8 cellular contexts compared by ENCODE assay signal in genomic region chr2:74464406-74464805, GRCh38. TPM values are rescaled to one million over a fixed set of nuclear protein-coding genes. Genes with fewer than 3 reads are reported as not detected.
DNase-seq lines count a peak whose midpoint lies in the region; ATAC-seq and TF ChIP-seq lines count a peak whose summit lies in the region.

No MANE protein-coding gene starts in this region.

- DNase-seq in AG10803 (ENCODE audit: low read depth) = no peak
- no peak for DNase-seq in mammary epithelial cell
- no peak for DNase-seq in CD1c-positive myeloid dendritic cell (ENCODE audit: extremely low spot score)
- no peak for DNase-seq in NCI-H1105 (lab: John Stamatoyannopoulos, UW)
- no peak for DNase-seq in NCI-H226

- ATAC-seq in HG03354 (IDR thresholded peaks at IDR 0.05; ENCODE audit: poor library complexity, severe bottlenecking, unreplicated experiment) (peak; percentile 1), GM21423 (IDR thresholded peaks at IDR 0.05; ENCODE audit: unreplicated experiment) (no peak)

- in situ Hi-C loops in mammary epithelial cell (cut with MboI; ENCODE audit: low sequenced_read_pairs in 2 of 2) = no loop called here

- H3K4me3 ChIP-seq in AG10803 (ENCODE audit: low read length) (peak overlapping the region; percentile 82), mammary epithelial cell (replicated peaks in 1 of 3; ENCODE audit: insufficient read depth in 1 of 3, low read depth in 2 of 3, low read length in 3 of 3) (peak overlapping the region; percentile 75 to 92 (median 85)), mesodermal cell (ENCODE audit: extremely low read depth, insufficient read depth, low read length, poor library complexity, severe bottlenecking) (peak overlapping the region; percentile 89)

- H3K79me2 ChIP-seq in mammary epithelial cell (ENCODE audit: insufficient read depth, low read length) = peaks cover 33% of the 10 kb centered on the region

- TF ChIP-seq CTCF in AG10803 (conservative IDR thresholded peaks at IDR 0.05; ENCODE audit: low read length) (no peak), mammary epithelial cell (conservative IDR thresholded peaks at IDR 0.05 in 1 of 2, IDR thresholded peaks at IDR 0.05 in 1 of 2; ENCODE audit: extremely low read depth in 1 of 2, insufficient read depth in 1 of 2, low read depth in 1 of 2, low read length in 2 of 2) (no peak)

- H3K36me3 ChIP-seq in mammary epithelial cell (ENCODE audit: insufficient read depth, low read length) (peaks cover 3% of the 10 kb centered on the region), mesodermal cell (ENCODE audit: control insufficient read depth, insufficient read depth, low read length) (peaks cover 33% of the 10 kb centered on the region)

- H3K27me3 ChIP-seq in mammary epithelial cell (ENCODE audit: insufficient read depth, low read length) = no peaks in the 10 kb centered on the region

- WGBS in mammary epithelial cell (ENCODE audit: low coverage, missing lambda C conversion rate) = under 1% methylated on average over 11 of the region's 13 CpGs
- WGBS in mesodermal cell (ENCODE audit: insufficient coverage in 2 of 2), 2 experiments = 15 to 16% methylated on average over 7 to 13 of the region's 13 CpGs

- BruUV-seq in mammary epithelial cell (replicated peaks; lab: Mats Ljungman, UMichigan) = no TSS peak

- H3K4me1 ChIP-seq in mammary epithelial cell (ENCODE audit: insufficient read depth, low read length) (peaks cover 8% of the 10 kb centered on the region), mesodermal cell (ENCODE audit: control insufficient read depth, insufficient read depth, low read length, poor library complexity, severe bottlenecking) (peaks cover 4% of the 10 kb centered on the region)

- peak overlapping the region; percentile 94 for H2AFZ ChIP-seq in mammary epithelial cell (ENCODE audit: low read depth, low read length)

- H3K27ac ChIP-seq in mammary epithelial cell (ENCODE audit: insufficient read depth, low read depth, low read length) (peak overlapping the region; percentile 75), mesodermal cell (ENCODE audit: low read depth, low read length, severe bottlenecking) (no peak overlapping the region)

- H3K9me3 ChIP-seq in mammary epithelial cell (replicated peaks; ENCODE audit: insufficient read depth, low read length) (no peaks in the 10 kb centered on the region), mesodermal cell (ENCODE audit: control insufficient read depth, low read length) (no peaks in the 10 kb centered on the region)

- dilution Hi-C loops in mammary epithelial cell (cut with HindIII; ENCODE audit: low sequenced_read_pairs) = no loop called here

- no peaks in the 10 kb centered on the region for H4K20me1 ChIP-seq in mammary epithelial cell (ENCODE audit: insufficient read depth, low read length)

- intact Hi-C loops in mammary epithelial cell (cut with micrococcal nuclease) = no loop called here

- CTCF ChIA-PET in mammary epithelial cell (lab: Charles Lee; ENCODE audit: low non-redundant PET) = interaction anchor here (1.0 kb wide), 1 partner anchor 17 kb away, joined by 4 read pairs; no protein-coding TSS in a partner anchor

- peak overlapping the region; percentile 72 for H3K9ac ChIP-seq in mammary epithelial cell (ENCODE audit: insufficient read depth, low read length)

- H3K4me2 ChIP-seq in mammary epithelial cell (ENCODE audit: insufficient read depth, low read depth, low read length) = peak overlapping the region; percentile 85

RNA-seq across cellular contexts. Expression of gene MOGS, which starts 0.8 kb away (rescaled TPM):
- total RNA-seq in mammary epithelial cell = 10 to 100 TPM; 67.2 to 67.8 TPM
- 57.4 TPM for polyA plus RNA-seq in mammary epithelial cell
- 129 TPM for polyA minus RNA-seq in mammary epithelial cell
- 53.3 TPM for polyA plus RNA-seq in mesodermal cell (2013, experiment 1 of 2)
- polyA plus RNA-seq in mesodermal cell (2013, experiment 2 of 2) = 45.8 TPM

RNA-seq across cellular contexts. Expression of gene WBP1, which starts 6.2 kb away (rescaled TPM):
- total RNA-seq in mammary epithelial cell = 10 to 100 TPM; 42.7 to 79.3 TPM
- 71.6 TPM for polyA plus RNA-seq in mammary epithelial cell
- 64.7 TPM for polyA minus RNA-seq in mammary epithelial cell
- 85.4 TPM for polyA plus RNA-seq in mesodermal cell (2013, experiment 1 of 2)
- polyA plus RNA-seq in mesodermal cell (2013, experiment 2 of 2) = 71.8 TPM

RNA-seq across cellular contexts. Expression of gene MRPL53, which starts 8.1 kb away (rescaled TPM):
- total RNA-seq in mammary epithelial cell = 10 to 100 TPM in 1 of 2 donors, 1 to 10 TPM in 1; 9.3 to 70.1 TPM
- 49.6 TPM for polyA plus RNA-seq in mammary epithelial cell
- polyA minus RNA-seq in mammary epithelial cell = 15.0 TPM
- 50.1 TPM for polyA plus RNA-seq in mesodermal cell (2013, experiment 1 of 2)
- polyA plus RNA-seq in mesodermal cell (2013, experiment 2 of 2) = 49.0 TPM

RNA-seq across cellular contexts. Expression of gene INO80B, which starts 9.5 kb away (rescaled TPM):
- 10 to 100 TPM; 15.0 to 43.2 TPM for total RNA-seq in mammary epithelial cell
- polyA plus RNA-seq in mammary epithelial cell = 11.7 TPM
- polyA minus RNA-seq in mammary epithelial cell = 0.47 TPM
- polyA plus RNA-seq in mesodermal cell (2013, experiment 1 of 2) = 17.7 TPM
- polyA plus RNA-seq in mesodermal cell (2013, experiment 2 of 2) = 11.7 TPM

RNA-seq across cellular contexts. Expression of gene CCDC142, which starts 18.4 kb away (rescaled TPM):
- 10 to 100 TPM; 13.0 to 18.2 TPM for total RNA-seq in mammary epithelial cell
- 8.2 TPM for polyA plus RNA-seq in mammary epithelial cell
- 42.6 TPM for polyA minus RNA-seq in mammary epithelial cell
- 6.1 TPM for polyA plus RNA-seq in mesodermal cell (2013, experiment 1 of 2)
- 5.8 TPM for polyA plus RNA-seq in mesodermal cell (2013, experiment 2 of 2)
